Comparison of ENCODE assay signal across 11 cellular contexts in the genomic region with DNA sequence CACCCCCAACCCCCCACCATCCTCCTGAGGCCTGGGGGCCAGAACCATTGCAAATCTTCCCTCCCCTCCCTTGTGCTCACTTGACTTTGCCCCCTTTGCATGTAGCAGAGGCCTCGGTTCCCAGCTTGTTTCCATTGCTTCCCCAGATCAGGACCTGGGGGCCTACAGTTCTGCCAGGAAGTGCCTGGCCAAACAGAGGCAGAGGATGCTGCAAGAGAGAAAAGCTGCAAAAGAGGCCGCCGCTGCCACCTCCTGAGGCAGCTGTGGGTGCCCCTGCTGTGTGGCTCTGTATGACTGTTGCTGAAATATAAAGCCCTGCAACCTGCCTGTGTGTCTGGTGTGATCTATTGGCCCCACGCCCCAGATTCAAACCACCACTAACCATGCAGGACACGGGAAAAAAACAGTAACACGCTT. TPM values are rescaled to one million over a fixed set of nuclear protein-coding genes. Genes with fewer than 3 reads are reported as not detected.
A peak's percentile ranks its signal among the peaks of the same experiment; 100 is the strongest.
DNase-seq lines count a peak whose midpoint lies in the region; ATAC-seq and TF ChIP-seq lines count a peak whose summit lies in the region.
"Had no signal": no experiment of that assay in that cellular context is flagged by ENCODE, and none has a peak within 500 bp of the region (broad histone marks: within the 10 kb centered on the region; RNA-seq: fewer than 3 reads in every experiment).

No MANE protein-coding gene starts in this region.

- TF ChIP-seq POLR2A in spleen (IDR thresholded peaks at IDR 0.05): no peak

- H3K27ac ChIP-seq in spleen: peak overlapping the region in 4 of 8 donors; percentile 88 to 99 (median 96)

- no peaks in the 10 kb centered on the region for H3K9me3 ChIP-seq in spleen

- H3K4me1 ChIP-seq in spleen: peaks cover 28 to 77% (median 67%) of the 10 kb centered on the region in 6 donors

- ATAC-seq in GM21447 (IDR thresholded peaks at IDR 0.05; ENCODE audit: unreplicated experiment) (no peak), HG03097 (IDR thresholded peaks at IDR 0.05; ENCODE audit: low FRiP score, unreplicated experiment) (no peak)

- no peak for TF ChIP-seq CTCF in spleen (IDR thresholded peaks at IDR 0.05 in 8 of 11, conservative IDR thresholded peaks at IDR 0.05 in 3 of 11)

- intact Hi-C loops in spleen (cut with DNase I; ENCODE audit: low total_unique reads): no loop called here

- WGBS in spleen, 5 donors: 45 to 66% (median 56%) methylated on average over 4 to 6 of the region's 6 CpGs

- peak overlapping the region in 1 of 8 donors; percentile 94 for H3K4me3 ChIP-seq in spleen

- H3K27me3 ChIP-seq in spleen (replicated peaks in 1 of 7): no peaks in the 10 kb centered on the region

- peak; percentile 13 for DNase-seq in activated effector memory CD4-positive, alpha-beta T cell treated with Interleukin-2 at 50 U/mL for 16 hours
- DNase-seq in activated effector memory CD4-positive, alpha-beta T cell treated with anti-CD3 and anti-CD28 coated beads, Interleukin-2, amount 50 U/mL, for 16 hours: no peak
- peak; percentile 20 for DNase-seq in M059J (ENCODE audit: low read depth)
- peak; percentile 77 for DNase-seq in activated CD8-positive, alpha-beta memory T cell treated with anti-CD3 and anti-CD28 coated beads, Interleukin-2, amount 50 U/mL, for 48 hours
- peak; percentile 72 for DNase-seq in spleen
- no peak for DNase-seq in AG08396 (ENCODE audit: low spot score)

- H3K36me3 ChIP-seq in spleen: peaks cover 0 to 38% (median 26%) of the 10 kb centered on the region in 6 donors

RNA-seq across cellular contexts. Expression of gene NDUFB10, which starts 2.3 kb away (rescaled TPM):
- 287 and 304 TPM in 2 replicates for total RNA-seq in M059J (2014; rRNA removed; shearing (Covaris generic))
- 100 to 1,000 TPM in 3 of 7 donors, 10 to 100 TPM in 4; 69.3 to 225 (median 87.4) TPM for total RNA-seq in spleen
- 100 to 1,000 TPM; 155 to 162 (median 159) TPM for polyA plus RNA-seq in spleen

RNA-seq across cellular contexts. Expression of gene RPS2, which starts 3.0 kb away (rescaled TPM):
- 1,628 and 1,651 TPM in 2 replicates for total RNA-seq in M059J (2014; rRNA removed; shearing (Covaris generic))
- total RNA-seq in spleen: 1,000 to 10,000 TPM; 1,930 to 2,450 (median 2,233) TPM
- polyA plus RNA-seq in spleen: 1,000 to 10,000 TPM; 3,942 to 6,006 (median 5,765) TPM

RNA-seq across cellular contexts. Expression of gene RNF151, which starts 5.0 kb away (rescaled TPM):
- total RNA-seq in M059J (2014; rRNA removed; shearing (Covaris generic)): not detected in 2 replicates
- total RNA-seq in spleen: not detected
- polyA plus RNA-seq in spleen: under 1 TPM; 0.16 to 0.26 (median 0.17) TPM
- total RNA-seq: IMR-90, renal cortical epithelial cell, temporal lobe had no signal
- polyA plus RNA-seq: IMR-90 had no signal

RNA-seq across cellular contexts. Expression of gene RPL3L, which starts 7.2 kb away (rescaled TPM):
- 0.52 TPM in 1 of 2 replicates, not detected in the other for total RNA-seq in M059J (2014; rRNA removed; shearing (Covaris generic))
- total RNA-seq in spleen: not detected
- under 1 TPM in 1 of 3 donors, not detected in 2; 0.03 TPM for polyA plus RNA-seq in spleen
- total RNA-seq: IMR-90, renal cortical epithelial cell, temporal lobe had no signal
- polyA plus RNA-seq: IMR-90 had no signal

RNA-seq across cellular contexts. Expression of gene TBL3, which starts 10.2 kb away (rescaled TPM):
- 42.2 and 76.8 TPM in 2 replicates for total RNA-seq in M059J (2014; rRNA removed; shearing (Covaris generic))
- total RNA-seq in spleen: 10 to 100 TPM; 20.6 to 33.0 (median 27.0) TPM
- 10 to 100 TPM; 40.6 to 54.2 (median 46.8) TPM for polyA plus RNA-seq in spleen

Comparison
In these comparisons a context has a peak if more than half of its experiments do, and no peak if none do; other contexts are left out.
1. DNase-seq: peak in activated effector memory CD4-positive, alpha-beta T cell treated with Interleukin-2 at 50 U/mL for 16 hours (single experiment), M059J (single experiment), activated CD8-positive, alpha-beta memory T cell treated with anti-CD3 and anti-CD28 coated beads, Interleukin-2, amount 50 U/mL, for 48 hours (single experiment) and spleen (single experiment); none in activated effector memory CD4-positive, alpha-beta T cell treated with anti-CD3 and anti-CD28 coated beads, Interleukin-2, amount 50 U/mL, for 16 hours (single experiment) and AG08396 (single experiment).